ENCODE assay signal across 9 cellular contexts in the genomic region with DNA sequence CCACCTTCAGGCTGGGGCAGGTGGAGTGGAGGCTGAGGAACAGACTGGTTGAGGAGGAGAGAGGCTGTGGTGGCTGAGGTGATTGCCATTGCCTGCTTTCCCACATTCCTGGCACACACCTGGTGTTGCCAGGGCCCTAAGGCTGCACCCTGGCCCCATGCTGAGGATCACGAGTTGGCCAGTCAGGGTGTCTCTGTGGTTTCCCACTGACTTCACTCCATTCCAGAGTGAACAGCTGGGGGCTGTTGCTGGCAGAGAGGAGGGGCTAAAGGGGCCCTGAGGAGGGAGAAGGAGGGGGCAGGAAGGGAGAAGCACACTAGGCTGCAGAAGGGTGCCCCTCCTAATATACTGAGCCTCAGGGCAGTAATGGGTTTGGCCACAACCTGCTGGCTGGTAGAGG. TPM values are rescaled to one million over a fixed set of nuclear protein-coding genes. Genes with fewer than 3 reads are reported as not detected.
DNase-seq lines count a peak whose midpoint lies in the region; ATAC-seq and TF ChIP-seq lines count a peak whose summit lies in the region.
"Had no signal": no experiment of that assay in that cellular context is flagged by ENCODE, and none has a peak within 500 bp of the region (broad histone marks: within the 10 kb centered on the region; RNA-seq: fewer than 3 reads in every experiment).

No MANE protein-coding gene starts in this region.

- peak overlapping the region; percentile 83 for H3K4me3 Mint-ChIP-seq in endothelial cell (ENCODE audit: unreplicated experiment)

- H3K36me3 Mint-ChIP-seq in endothelial cell (ENCODE audit: low read depth, unreplicated experiment), result peaks cover 3% of the 10 kb centered on the region

- H3K9ac ChIP-seq in PC-3 (ENCODE audit: low read length), result no peak overlapping the region

- ATAC-seq in PC-3, result no peak; the same call in 1 of the 2 replicates
- ATAC-seq in HG02610 (IDR thresholded peaks at IDR 0.05; ENCODE audit: unreplicated experiment), result no peak
- ATAC-seq in psoas muscle, result no peak

- 71 to 88% methylated on average over 1 of the region's 1 CpG for WGBS in thyroid gland, 2 donors
- WGBS in psoas muscle, 3 donors, result 53 to 64% (median 57%) methylated on average over 1 of the region's 1 CpG

- no TSS peak for BruUV-seq in PC-3 (replicated peaks; lab: Mats Ljungman, UMichigan)

- H3K9me3 ChIP-seq in PC-3 (ENCODE audit: low read length), result no peaks in the 10 kb centered on the region
- H3K9me3 ChIP-seq in thyroid gland, result no peaks in the 10 kb centered on the region
- no peaks in the 10 kb centered on the region for H3K9me3 ChIP-seq in psoas muscle

- H3K4me3 ChIP-seq in PC-3 (ENCODE audit: low read length) (no peak overlapping the region), retinal pigment epithelial cell (ENCODE audit: low read length) (peak overlapping the region; percentile 64), thyroid gland (replicated peaks in 1 of 3) (no peak overlapping the region), psoas muscle (no peak overlapping the region)

- H4K20me1 ChIP-seq in PC-3 (ENCODE audit: low read length), result no peaks in the 10 kb centered on the region

- peaks cover 14% of the 10 kb centered on the region for H3K27me3 Mint-ChIP-seq in endothelial cell (ENCODE audit: unreplicated experiment)

- H3K9me3 Mint-ChIP-seq in endothelial cell (ENCODE audit: unreplicated experiment), result no peaks in the 10 kb centered on the region

- DNase-seq in Daoy (ENCODE audit: low read depth) (peak; percentile 32), PC-3 (peak; percentile 33), endothelial cell (ENCODE audit: low spot score) (no peak), retinal pigment epithelial cell (ENCODE audit: low read depth) (peak; percentile 51), thyroid gland (no peak), psoas muscle (no peak)
- DNase-seq: NCI-H345, SW 1271 had no signal

- H3K4me2 ChIP-seq in PC-3 (ENCODE audit: low read length), result no peak overlapping the region

- peaks cover 14% of the 10 kb centered on the region for H3K4me1 Mint-ChIP-seq in endothelial cell (ENCODE audit: unreplicated experiment)

- no peak for TF ChIP-seq POLR2A in thyroid gland (IDR thresholded peaks at IDR 0.05)

- H3F3A ChIP-seq in PC-3 (ENCODE audit: low read length, unreplicated experiment), result no peaks in the 10 kb centered on the region

- CTCF ChIA-PET in PC-3 (lab: Charles Lee), result no interaction called here

- POLR2A ChIA-PET in PC-3 (lab: Charles Lee; ENCODE audit: unreplicated experiment), result no interaction called here

- intact Hi-C loops in PC-3 (cut with micrococcal nuclease) (no loop called here), thyroid gland (cut with DNase I) (loop anchor here (5.0 kb wide), 1 partner anchor 68 kb away; a partner anchor contains a TSS), psoas muscle (cut with DNase I) (no loop called here)

- no peak overlapping the region for H3K27ac Mint-ChIP-seq in endothelial cell (ENCODE audit: unreplicated experiment)

- H3K27me3 ChIP-seq in PC-3 (ENCODE audit: low read length) (no peaks in the 10 kb centered on the region), thyroid gland (no peaks in the 10 kb centered on the region), psoas muscle (ENCODE audit: insufficient read depth in 3 of 3, low read length in 2 of 3) (no peaks in the 10 kb centered on the region)

- TF ChIP-seq CTCF in PC-3 (conservative IDR thresholded peaks at IDR 0.05; ENCODE audit: low read depth, low read length) (no peak), endothelial cell (IDR thresholded peaks at IDR 0.05; ENCODE audit: unreplicated experiment) (no peak), retinal pigment epithelial cell (conservative IDR thresholded peaks at IDR 0.05; ENCODE audit: low read depth, low read length) (no peak), thyroid gland (IDR thresholded peaks at IDR 0.05) (no peak), psoas muscle (IDR thresholded peaks at IDR 0.05) (no peak)

- H3K79me2 ChIP-seq in PC-3 (ENCODE audit: low read length), result no peaks in the 10 kb centered on the region

- H3K27ac ChIP-seq in PC-3 (ENCODE audit: low read length) (no peak overlapping the region), thyroid gland (no peak overlapping the region), psoas muscle (no peak overlapping the region)

- no peaks in the 10 kb centered on the region for H3K9me2 ChIP-seq in PC-3 (replicated peaks; ENCODE audit: low read length)

- no peak overlapping the region for H2AFZ ChIP-seq in PC-3 (ENCODE audit: low read length)

- H3K4me1 ChIP-seq in PC-3 (ENCODE audit: insufficient read depth, low read length) (peaks cover 17% of the 10 kb centered on the region), thyroid gland (peaks cover 16 to 25% of the 10 kb centered on the region in 2 donors), psoas muscle (peaks cover 11% of the 10 kb centered on the region)

- H3K36me3 ChIP-seq in PC-3 (ENCODE audit: low read depth, low read length), result no peaks in the 10 kb centered on the region
- peaks cover 0 to 7% of the 10 kb centered on the region in 2 donors for H3K36me3 ChIP-seq in thyroid gland
- peaks cover 0 to 21% of the 10 kb centered on the region in 2 donors for H3K36me3 ChIP-seq in psoas muscle (ENCODE audit: insufficient read depth in 1 of 2, low read depth in 1 of 2)

RNA-seq across cellular contexts. Expression of a gene that starts 1.8 kb away (rescaled TPM):
- total RNA-seq in Daoy (2014; rRNA removed; shearing (Covaris generic)), result 0.40 and 0.65 TPM in 2 replicates
- total RNA-seq in PC-3 (2014; rRNA removed) (1.6 and 2.9 TPM in 2 replicates), endothelial cell (ENCODE audit: unreplicated experiment) (3.9 TPM), thyroid gland (10 to 100 TPM in 1 of 4 donors, 1 to 10 TPM in 3; 5.8 to 13.2 (median 6.2) TPM), psoas muscle (1 to 10 TPM; 1.5 to 3.9 (median 2.8) TPM)
- polyA plus RNA-seq in psoas muscle, result 1 to 10 TPM in 2 of 3 donors, under 1 TPM in 1; 0.76 to 2.6 (median 2.1) TPM

RNA-seq across cellular contexts. Expression of a gene that starts 25.6 kb away (rescaled TPM):
- total RNA-seq in Daoy (2014; rRNA removed; shearing (Covaris generic)), result not detected in 2 replicates
- total RNA-seq in PC-3 (2014; rRNA removed) (0.12 TPM in 1 of 2 replicates, not detected in the other), endothelial cell (ENCODE audit: unreplicated experiment) (0.74 TPM), thyroid gland (under 1 TPM in 3 of 4 donors, not detected in 1; 0.33 to 0.93 (median 0.78) TPM), psoas muscle (under 1 TPM; 0.08 to 0.54 (median 0.46) TPM)
- under 1 TPM; 0.03 to 0.87 (median 0.53) TPM for polyA plus RNA-seq in psoas muscle

Comparison
In these comparisons a context has a peak if more than half of its experiments do, and no peak if none do; other contexts are left out.
1. DNase-seq: peak in Daoy (single experiment), PC-3 (single experiment) and retinal pigment epithelial cell (single experiment); none in endothelial cell (single experiment), thyroid gland (0 of 2) and psoas muscle (0 of 2).